In the genomic region with DNA sequence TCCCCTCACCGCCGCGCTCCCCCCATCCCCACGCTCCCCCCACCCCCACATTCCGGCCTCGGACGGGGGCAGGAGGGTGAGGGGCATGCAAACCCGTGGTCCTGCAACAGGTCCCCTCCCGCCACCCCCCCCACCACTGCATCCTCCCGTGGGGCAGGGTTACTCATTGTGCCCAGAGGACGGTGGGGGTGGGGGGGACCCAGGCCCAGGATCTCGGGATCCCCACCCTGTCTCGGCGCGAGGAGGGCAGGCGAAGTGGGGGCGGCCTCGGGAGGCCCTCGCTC, we compare ENCODE assay signal across 9 cellular contexts. TPM values are rescaled to one million over a fixed set of nuclear protein-coding genes. Genes with fewer than 3 reads are reported as not detected.
A peak's percentile ranks its signal among the peaks of the same experiment; 100 is the strongest.
DNase-seq lines count a peak whose midpoint lies in the region; ATAC-seq, FAIRE-seq and TF ChIP-seq lines count a peak whose summit lies in the region.
"Had no signal": no experiment of that assay in that cellular context is flagged by ENCODE, and none has a peak within 500 bp of the region (broad histone marks: within the 10 kb centered on the region; RNA-seq: fewer than 3 reads in every experiment).

No MANE protein-coding gene starts in this region.

- peaks cover 6% of the 10 kb centered on the region for H3K36me3 Mint-ChIP-seq in Caco-2 (ENCODE audit: insufficient read depth, unreplicated experiment)

- ATAC-seq in GM18519 (IDR thresholded peaks at IDR 0.05; ENCODE audit: low FRiP score, unreplicated experiment): no peak

- H3K4me3 Mint-ChIP-seq in Caco-2 (ENCODE audit: unreplicated experiment): no peak overlapping the region
- H3K4me3 Mint-ChIP-seq: neural crest cell had no signal

- CTCF ChIA-PET in Caco-2 (lab: Charles Lee): no interaction called here

- POLR2A ChIA-PET in Caco-2 (lab: Charles Lee): no interaction called here

- intact Hi-C loops in Caco-2 (cut with micrococcal nuclease; ENCODE audit: unreplicated experiment): loop anchor here (1.0 kb wide), 1 partner anchor 21 kb away; the partner anchor contains the start of gene CDH15

- H2AFZ ChIP-seq in OCI-LY3 (ENCODE audit: low read depth, low read length): no peak overlapping the region

- H3K36me3 ChIP-seq in Caco-2 (ENCODE audit: control insufficient read depth, insufficient read depth, low read length): no peaks in the 10 kb centered on the region
- no peaks in the 10 kb centered on the region for H3K36me3 ChIP-seq in OCI-LY3 (replicated peaks; ENCODE audit: low read depth, low read length)
- no peaks in the 10 kb centered on the region for H3K36me3 ChIP-seq in rectal smooth muscle tissue (ENCODE audit: control insufficient read depth, insufficient read depth, low read length)

- no TSS peak for BruUV-seq in Caco-2 (replicated peaks; lab: Mats Ljungman, UMichigan)

- H3K4me1 ChIP-seq in Caco-2 (peaks cover 4% of the 10 kb centered on the region; the same call in 1 of the 2 replicates), OCI-LY3 (ENCODE audit: low read length) (no peaks in the 10 kb centered on the region), rectal smooth muscle tissue (ENCODE audit: control insufficient read depth, insufficient read depth, low read length) (no peaks in the 10 kb centered on the region)

- no peaks in the 10 kb centered on the region for H3K79me2 ChIP-seq in OCI-LY3 (ENCODE audit: low read length)

- peak overlapping the region; percentile 56 for H3K4me2 ChIP-seq in OCI-LY3 (ENCODE audit: low read length)

- H3K27me3 ChIP-seq in Caco-2 (replicated peaks; ENCODE audit: control insufficient read depth, insufficient read depth, low read length) (no peaks in the 10 kb centered on the region), OCI-LY3 (ENCODE audit: low read depth, low read length) (no peaks in the 10 kb centered on the region), rectal smooth muscle tissue (ENCODE audit: control insufficient read depth, insufficient read depth, low read length) (peaks cover 3% of the 10 kb centered on the region)

- no peak for TF ChIP-seq POLR2A in GM12891 (IDR thresholded peaks at IDR 0.05; ENCODE audit: low read depth, low read length)

- DNase-seq in Caco-2: no peak
- DNase-seq in fibroblast of pulmonary artery (ENCODE audit: low read depth): no peak
- DNase-seq in D341Med (ENCODE audit: low spot score): no peak
- no peak for DNase-seq in GM12891 (ENCODE audit: insufficient read length, low spot score)
- no peak for DNase-seq in GM19238 (ENCODE audit: insufficient read length, low spot score)

- no peaks in the 10 kb centered on the region for H3K4me1 Mint-ChIP-seq in Caco-2 (ENCODE audit: low read depth, unreplicated experiment)

- H3K4me3 ChIP-seq in Caco-2 (ENCODE audit: low read depth, low read length): peak overlapping the region; percentile 24
- peak overlapping the region; percentile 72 for H3K4me3 ChIP-seq in OCI-LY3 (ENCODE audit: low read length)
- H3K4me3 ChIP-seq in fibroblast of pulmonary artery (replicated peaks; ENCODE audit: low read depth, low read length): peak overlapping the region; percentile 49
- peak overlapping the region; percentile 58 for H3K4me3 ChIP-seq in rectal smooth muscle tissue (ENCODE audit: low read length)

- no peak for TF ChIP-seq CTCF in Caco-2 (IDR thresholded peaks at IDR 0.05; ENCODE audit: insufficient read depth in 1 of 2, low read depth in 1 of 2, low read length in 1 of 2, severe bottlenecking in 1 of 2, unreplicated experiment in 1 of 2)
- TF ChIP-seq CTCF in OCI-LY3 (IDR thresholded peaks at IDR 0.05; ENCODE audit: low read depth, low read length): no peak
- TF ChIP-seq CTCF in fibroblast of pulmonary artery (IDR thresholded peaks at IDR 0.05; ENCODE audit: low read length, missing control alignments): no peak

- no peaks in the 10 kb centered on the region for H3K27me3 Mint-ChIP-seq in Caco-2 (ENCODE audit: insufficient read depth, unreplicated experiment)

- H3K27ac Mint-ChIP-seq in Caco-2 (ENCODE audit: unreplicated experiment): no peak overlapping the region

- no peak for FAIRE-seq in GM12891 (lab: Jason Lieb, UNC)

- no peaks in the 10 kb centered on the region for H4K20me1 ChIP-seq in OCI-LY3 (ENCODE audit: insufficient read depth, low read length)

- H3K9me3 ChIP-seq in Caco-2 (no peaks in the 10 kb centered on the region), OCI-LY3 (ENCODE audit: insufficient read depth, low read length) (no peaks in the 10 kb centered on the region)

- H3K27ac ChIP-seq in OCI-LY3 (ENCODE audit: low read length) (no peak overlapping the region), rectal smooth muscle tissue (ENCODE audit: low read depth, low read length) (no peak overlapping the region)

- H3K9ac ChIP-seq in OCI-LY3 (ENCODE audit: low read length) (no peak overlapping the region), rectal smooth muscle tissue (ENCODE audit: low read length) (no peak overlapping the region)

- no peaks in the 10 kb centered on the region for H3K9me3 Mint-ChIP-seq in Caco-2 (ENCODE audit: unreplicated experiment)
- H3K9me3 Mint-ChIP-seq: neural crest cell had no signal

TF ChIP-seq in GM12891, 5 proteins besides CTCF, POLR2A, EP300 and RAD21:
- TF ChIP-seq TAF1 (IDR thresholded peaks at IDR 0.05; ENCODE audit: low read depth, low read length): no peak
- no peak for TF ChIP-seq POU2F2 (IDR thresholded peaks at IDR 0.05; ENCODE audit: low read depth, low read length)
- no peak for TF ChIP-seq SPI1 (IDR thresholded peaks at IDR 0.05; ENCODE audit: low read depth, low read length)
- no peak for TF ChIP-seq POLR2AphosphoS5 (IDR thresholded peaks at IDR 0.05; ENCODE audit: low read depth, low read length)
- no peak for TF ChIP-seq PAX5 (IDR thresholded peaks at IDR 0.05; ENCODE audit: insufficient read depth, low read length, severe bottlenecking)

RNA-seq across cellular contexts. Expression of gene SLC22A31, which starts 8.5 kb away (rescaled TPM):
- total RNA-seq in Caco-2 (2022): 4.9 and 6.7 TPM in 2 replicates
- 0.06 TPM for polyA plus RNA-seq in GM12891 (2012; ENCODE audit: low read depth, missing spikeins)

RNA-seq across cellular contexts. Expression of gene CDH15, which starts 20.3 kb away (rescaled TPM):
- total RNA-seq in Caco-2 (2022): not detected in 2 replicates
- polyA plus RNA-seq in GM12891 (2012; ENCODE audit: low read depth, missing spikeins): 0.22 TPM
- total RNA-seq: neural crest cell had no signal

RNA-seq across cellular contexts. Expression of gene ZNF778, which starts 25.7 kb away (rescaled TPM):
- total RNA-seq in Caco-2 (2022): 13.1 and 18.1 TPM in 2 replicates
- 3.7 TPM for polyA plus RNA-seq in GM12891 (2012; ENCODE audit: low read depth, missing spikeins)
